In genomic region chr19:4316940-4317339, GRCh38 we compare ENCODE assay signal across 24 cellular contexts. TPM values are rescaled to one million over a fixed set of nuclear protein-coding genes. Genes with fewer than 3 reads are reported as not detected.
"Had no signal": no experiment of that assay in that cellular context is flagged by ENCODE, and none has a peak within 500 bp of the region (broad histone marks: within the 10 kb centered on the region; RNA-seq: fewer than 3 reads in every experiment).

No MANE protein-coding gene starts in this region.

- H3K9me3 ChIP-seq: colonic mucosa, mucosa of descending colon, right atrium auricular region, sigmoid colon, thyroid gland, vagina had no signal

- H3K4me3 ChIP-seq: colonic mucosa, heart left ventricle, mucosa of descending colon, right atrium auricular region, sigmoid colon, thyroid gland, vagina had no signal

- H3K36me3 ChIP-seq: colonic mucosa, heart left ventricle, neutrophil, right atrium auricular region, sigmoid colon, thyroid gland, vagina had no signal

- H3K4me1 ChIP-seq: colonic mucosa, right atrium auricular region, sigmoid colon, thyroid gland, vagina had no signal

- H3K27ac ChIP-seq: colonic mucosa, heart left ventricle, neutrophil, right atrium auricular region, sigmoid colon, thyroid gland, vagina had no signal

- DNase-seq: colonic mucosa; dermis blood vessel endothelial cell; erythroblast; heart left ventricle; hippocampal formation; kidney glomerular epithelial cell; mucosa of descending colon; naive thymus-derived CD8-positive, alpha-beta T cell; posterior cingulate gyrus; sigmoid colon; small intestine; stimulated activated CD4-positive, alpha-beta T cell treated with anti-CD3 and anti-CD28 coated beads, Interleukin-2, amount 100 ng/mL, for 48 hours; stimulated activated naive CD4-positive, alpha-beta T cell treated with Interleukin-2 at 50 U/mL for 16 hours; thyroid gland had no signal

- ATAC-seq: heart left ventricle; mucosa of descending colon; naive thymus-derived CD8-positive, alpha-beta T cell had no signal

- H3K27me3 ChIP-seq: colonic mucosa, neutrophil, right atrium auricular region, thyroid gland, vagina had no signal

RNA-seq across cellular contexts. Expression of gene FSD1, which starts 12.5 kb away (rescaled TPM):
- total RNA-seq: mesenteric fat pad, right atrium auricular region, thyroid gland had no signal

RNA-seq across cellular contexts. Expression of gene TMIGD2, which starts 14.8 kb away (rescaled TPM):
- total RNA-seq: dermis blood vessel endothelial cell, frontal cortex, lung microvascular endothelial cell, osteocyte, pulmonary artery endothelial cell, sigmoid colon, thyroid gland, vagina had no signal
- polyA plus RNA-seq: neural cell had no signal

RNA-seq across cellular contexts. Expression of gene SHD, which starts 37.9 kb away (rescaled TPM):
- total RNA-seq: dermis blood vessel endothelial cell; glomerular endothelial cell; lung microvascular endothelial cell; mesenteric fat pad; naive thymus-derived CD8-positive, alpha-beta T cell; osteocyte; pulmonary artery endothelial cell; sigmoid colon; thyroid gland; vagina had no signal
- polyA plus RNA-seq: heart left ventricle; naive thymus-derived CD8-positive, alpha-beta T cell had no signal
